ENCODE assay signal across 7 cellular contexts in the genomic region with DNA sequence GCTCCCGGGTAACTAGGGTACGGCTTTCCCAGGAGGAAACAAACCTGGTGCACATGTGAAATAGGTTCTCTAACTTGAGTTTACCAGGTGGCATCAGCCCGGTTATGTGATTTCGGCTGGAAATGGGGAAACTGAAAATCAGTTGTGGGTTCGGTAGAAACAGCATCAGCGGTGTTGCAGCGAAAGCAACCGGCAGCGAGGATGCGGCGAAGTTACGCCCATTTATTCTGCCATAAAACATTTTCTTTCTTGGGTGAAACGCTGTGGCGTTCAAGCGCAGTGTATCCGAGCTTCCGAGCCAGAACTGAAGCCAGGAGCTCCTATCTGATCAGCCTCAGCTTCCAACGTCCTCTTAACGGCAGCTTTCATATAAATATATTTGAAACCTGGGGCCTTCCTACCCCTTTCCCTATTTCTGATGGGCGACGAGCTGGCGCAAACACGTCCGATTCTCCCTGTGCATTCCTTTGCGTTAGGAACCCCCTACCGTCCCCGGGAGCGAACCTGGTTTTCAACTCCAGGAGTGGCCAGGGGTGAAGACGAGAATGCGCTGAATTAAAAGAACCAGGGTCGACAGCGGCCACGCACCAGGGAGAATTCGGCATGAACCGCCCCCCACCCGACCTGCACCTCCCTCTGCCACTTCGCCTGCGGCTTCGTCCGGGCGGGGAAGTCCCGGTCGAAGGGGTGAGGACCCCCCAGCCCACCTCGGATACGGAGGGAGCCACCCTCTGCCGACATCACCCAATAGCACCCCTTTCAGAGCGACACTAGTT. TPM values are rescaled to one million over a fixed set of nuclear protein-coding genes. Genes with fewer than 3 reads are reported as not detected.
DNase-seq lines count a peak whose midpoint lies in the region; ATAC-seq, FAIRE-seq and TF ChIP-seq lines count a peak whose summit lies in the region.

No MANE protein-coding gene starts in this region.

- intact Hi-C loops in body of pancreas (cut with DNase I) (no loop called here), left colon (cut with DNase I, micrococcal nuclease) (no loop called here)

- no peaks in the 10 kb centered on the region for H3K9me3 Mint-ChIP-seq in stimulated activated naive B cell treated with anti-CD40 and anti-IgM and Interleukin-4, amounts not matched to agents 10 μg/mL and 1 μg/mL and 100 μg/mL, for 72 hours

- H3K27me3 ChIP-seq in body of pancreas: no peaks in the 10 kb centered on the region

- no peaks in the 10 kb centered on the region for H3K36me3 ChIP-seq in body of pancreas (replicated peaks in 1 of 2; ENCODE audit: insufficient read depth in 1 of 2, low read depth in 2 of 2)

- no peak for TF ChIP-seq CTCF in body of pancreas (IDR thresholded peaks at IDR 0.05)

- ATAC-seq in body of pancreas (no peak), left colon (peak; percentile 17), GM18519 (IDR thresholded peaks at IDR 0.05; ENCODE audit: low FRiP score, unreplicated experiment) (no peak)
- no peak for ATAC-seq in stimulated activated naive B cell treated with anti-CD40 and anti-IgM and Interleukin-4, amounts not matched to agents 10 μg/mL and 1 μg/mL and 100 μg/mL, for 72 hours (replicated peaks)

- peak overlapping the region; percentile 72 for H3K27ac Mint-ChIP-seq in stimulated activated naive B cell treated with anti-CD40 and anti-IgM and Interleukin-4, amounts not matched to agents 10 μg/mL and 1 μg/mL and 100 μg/mL, for 72 hours

- no peak for TF ChIP-seq POLR2A in body of pancreas (IDR thresholded peaks at IDR 0.05)

- H3K36me3 Mint-ChIP-seq in stimulated activated naive B cell treated with anti-CD40 and anti-IgM and Interleukin-4, amounts not matched to agents 10 μg/mL and 1 μg/mL and 100 μg/mL, for 72 hours: no peaks in the 10 kb centered on the region

- peaks cover 29% of the 10 kb centered on the region for H3K4me1 ChIP-seq in body of pancreas

- H3K4me3 Mint-ChIP-seq in stimulated activated naive B cell treated with anti-CD40 and anti-IgM and Interleukin-4, amounts not matched to agents 10 μg/mL and 1 μg/mL and 100 μg/mL, for 72 hours: peak overlapping the region; percentile 92 to 98

- peaks cover 4 to 5% of the 10 kb centered on the region in 2 donors for H3K27me3 Mint-ChIP-seq in stimulated activated naive B cell treated with anti-CD40 and anti-IgM and Interleukin-4, amounts not matched to agents 10 μg/mL and 1 μg/mL and 100 μg/mL, for 72 hours

- H3K27ac ChIP-seq in body of pancreas: no peak overlapping the region

- WGBS in body of pancreas, 2 donors: 1% methylated on average over 30 to 47 of the region's 47 CpGs

- peak; percentile 64 for FAIRE-seq in GM18507 (lab: Jason Lieb, UNC)

- H3K4me3 ChIP-seq in body of pancreas: peak overlapping the region; percentile 37 to 63

- H3K9me3 ChIP-seq in body of pancreas: no peaks in the 10 kb centered on the region

- DNase-seq in GM18507 (ENCODE audit: extremely low spot score, insufficient read length, low read depth): no peak
- DNase-seq in RPMI8226: peak; percentile 22
- peak in 3 of 4 donors; percentile 12 to 20 (median 13) for DNase-seq in body of pancreas
- DNase-seq in left colon: peak; percentile 31 to 40
- DNase-seq in stimulated activated naive B cell treated with anti-CD40 and anti-IgM and Interleukin-4, amounts not matched to agents 10 μg/mL and 1 μg/mL and 100 μg/mL, for 72 hours: no peak
- no peak for DNase-seq in NOMO-1 treated with dmso at 0.1 percent for 144 hours (lab: John Stamatoyannopoulos, UW; ENCODE audit: unreplicated experiment)

- H3K4me1 Mint-ChIP-seq in stimulated activated naive B cell treated with anti-CD40 and anti-IgM and Interleukin-4, amounts not matched to agents 10 μg/mL and 1 μg/mL and 100 μg/mL, for 72 hours: peaks cover 17 to 46% of the 10 kb centered on the region in 2 donors

RNA-seq across cellular contexts. Expression of gene DPF3, which starts 1.6 kb away (rescaled TPM):
- total RNA-seq in body of pancreas (1 to 10 TPM in 1 of 2 donors, under 1 TPM in 1; 0.78 to 4.0 TPM), left colon (10 to 100 TPM in 1 of 2 donors, 1 to 10 TPM in 1; 9.7 to 11.2 TPM)

RNA-seq across cellular contexts. Expression of gene DCAF4, which starts 34.0 kb away (rescaled TPM):
- total RNA-seq in body of pancreas (10 to 100 TPM; 10.4 to 39.2 TPM), left colon (10 to 100 TPM; 19.6 to 21.4 TPM)

Comparison
In these comparisons a context has a peak if more than half of its experiments do, and no peak if none do; other contexts are left out.
1. DNase-seq: peak in RPMI8226 (single experiment), body of pancreas (3 of 4) and left colon (2 of 2); none in GM18507 (single experiment), stimulated activated naive B cell treated with anti-CD40 and anti-IgM and Interleukin-4, amounts not matched to agents 10 μg/mL and 1 μg/mL and 100 μg/mL, for 72 hours (single experiment) and NOMO-1 treated with dmso at 0.1 percent for 144 hours (single experiment).